In the genomic region with DNA sequence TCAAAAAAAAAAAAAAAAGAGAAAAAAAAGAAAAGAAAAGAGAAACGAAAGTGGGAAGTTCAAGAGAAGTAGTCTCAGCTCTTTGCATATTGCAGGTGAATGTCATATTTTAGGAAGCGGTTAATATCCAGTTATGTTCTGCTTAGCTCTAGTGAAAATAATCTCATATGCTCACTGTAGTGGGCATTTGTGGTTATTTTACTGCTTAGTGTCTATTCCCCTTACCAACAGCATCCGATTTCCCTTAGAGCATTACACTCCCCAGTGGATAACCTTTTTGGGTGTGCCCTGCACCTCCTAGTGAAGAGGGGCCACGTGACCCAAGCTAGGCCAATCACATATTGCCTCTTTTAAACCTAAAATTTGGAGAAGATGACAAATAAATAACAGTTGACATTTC, we compare ENCODE assay signal across 11 cellular contexts.
DNase-seq lines count a peak whose midpoint lies in the region; ATAC-seq and TF ChIP-seq lines count a peak whose summit lies in the region.
"Had no signal": no experiment of that assay in that cellular context is flagged by ENCODE, and none has a peak within 500 bp of the region (broad histone marks: within the 10 kb centered on the region; RNA-seq: fewer than 3 reads in every experiment).

No MANE protein-coding gene starts in this region.

- POLR2A ChIA-PET in MCF 10A (lab: Yijun Ruan, JAX) = no interaction called here

- H3K9me3 Mint-ChIP-seq in MCF 10A (ENCODE audit: unreplicated experiment) = peaks cover 7% of the 10 kb centered on the region

- peaks cover 25% of the 10 kb centered on the region for H3K4me1 Mint-ChIP-seq in MCF 10A (ENCODE audit: insufficient read depth, unreplicated experiment)

- H3K36me3 Mint-ChIP-seq in MCF 10A (ENCODE audit: insufficient read depth, unreplicated experiment) = no peaks in the 10 kb centered on the region

- no peaks in the 10 kb centered on the region for H3K27me3 Mint-ChIP-seq in MCF 10A (ENCODE audit: insufficient read depth, unreplicated experiment)

- ATAC-seq in GM19328 (IDR thresholded peaks at IDR 0.05; ENCODE audit: unreplicated experiment) = peak; percentile 95
- peak; percentile 87 for ATAC-seq in HG02763 (IDR thresholded peaks at IDR 0.05; ENCODE audit: unreplicated experiment)
- ATAC-seq in HG03521 (IDR thresholded peaks at IDR 0.05; ENCODE audit: unreplicated experiment) = peak; percentile 90
- no peak for ATAC-seq in SK-N-SH treated with all-trans-retinoic acid at 6 μM for 48 hours

- no TSS peak for BruUV-seq in MCF 10A (replicated peaks; lab: Mats Ljungman, UMichigan)

- no peak for TF ChIP-seq CTCF in MCF 10A (IDR thresholded peaks at IDR 0.05; ENCODE audit: unreplicated experiment)

- DNase-seq in NCI-H345 (lab: John Stamatoyannopoulos, UW) (no peak), MCF 10A (ENCODE audit: unreplicated experiment) (no peak), NCI-H2107 treated with DMSO at 0.1 percent for 48 hours (lab: John Stamatoyannopoulos, UW; ENCODE audit: unreplicated experiment) (no peak)
- DNase-seq: adrenal gland, DMS79, NCI-H2029, SK-N-SH had no signal

- no peak overlapping the region for H3K27ac Mint-ChIP-seq in MCF 10A (ENCODE audit: low read depth, unreplicated experiment)

- CTCF ChIA-PET in MCF 10A (lab: Yijun Ruan, JAX) = interaction anchor here (0.6 to 1.1 kb wide), 3 partner anchors 93 to 243 kb away, joined by 3 to 4 read pairs (median 3); no protein-coding TSS in a partner anchor

- H3K4me3 Mint-ChIP-seq in MCF 10A (ENCODE audit: unreplicated experiment) = no peak overlapping the region

- intact Hi-C loops in MCF 10A (cut with micrococcal nuclease) = loop anchor here (10.0 kb wide), 1 partner anchor 435 kb away; a partner anchor contains a TSS

TF ChIP-seq in SK-N-SH treated with all-trans-retinoic acid at 6 μM for 48 hours, 23 proteins besides CTCF, POLR2A, EP300 and RAD21:
- TF ChIP-seq ARNTL (CRISPR knock-in tag; IDR thresholded peaks at IDR 0.05; ENCODE audit: borderline replicate concordance, low read depth) = no peak
- no peak for TF ChIP-seq OSR1 (CRISPR knock-in tag; IDR thresholded peaks at IDR 0.05)
- TF ChIP-seq SNAI2 (CRISPR knock-in tag; IDR thresholded peaks at IDR 0.05) = no peak
- TF ChIP-seq, protein P1, sequence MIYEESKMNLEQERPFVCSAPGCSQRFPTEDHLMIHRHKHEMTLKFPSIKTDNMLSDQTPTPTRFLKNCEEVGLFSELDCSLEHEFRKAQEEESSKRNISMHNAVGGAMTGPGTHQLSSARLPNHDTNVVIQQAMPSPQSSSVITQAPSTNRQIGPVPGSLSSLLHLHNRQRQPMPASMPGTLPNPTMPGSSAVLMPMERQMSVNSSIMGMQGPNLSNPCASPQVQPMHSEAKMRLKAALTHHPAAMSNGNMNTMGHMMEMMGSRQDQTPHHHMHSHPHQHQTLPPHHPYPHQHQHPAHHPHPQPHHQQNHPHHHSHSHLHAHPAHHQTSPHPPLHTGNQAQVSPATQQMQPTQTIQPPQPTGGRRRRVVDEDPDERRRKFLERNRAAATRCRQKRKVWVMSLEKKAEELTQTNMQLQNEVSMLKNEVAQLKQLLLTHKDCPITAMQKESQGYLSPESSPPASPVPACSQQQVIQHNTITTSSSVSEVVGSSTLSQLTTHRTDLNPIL (CRISPR knock-in tag; IDR thresholded peaks at IDR 0.05; ENCODE audit: low read depth) = no peak
- TF ChIP-seq PPARA (CRISPR knock-in tag; IDR thresholded peaks at IDR 0.05; ENCODE audit: borderline replicate concordance) = no peak
- no peak for TF ChIP-seq ESRRG (CRISPR knock-in tag; IDR thresholded peaks at IDR 0.05)
- TF ChIP-seq, protein P2, sequence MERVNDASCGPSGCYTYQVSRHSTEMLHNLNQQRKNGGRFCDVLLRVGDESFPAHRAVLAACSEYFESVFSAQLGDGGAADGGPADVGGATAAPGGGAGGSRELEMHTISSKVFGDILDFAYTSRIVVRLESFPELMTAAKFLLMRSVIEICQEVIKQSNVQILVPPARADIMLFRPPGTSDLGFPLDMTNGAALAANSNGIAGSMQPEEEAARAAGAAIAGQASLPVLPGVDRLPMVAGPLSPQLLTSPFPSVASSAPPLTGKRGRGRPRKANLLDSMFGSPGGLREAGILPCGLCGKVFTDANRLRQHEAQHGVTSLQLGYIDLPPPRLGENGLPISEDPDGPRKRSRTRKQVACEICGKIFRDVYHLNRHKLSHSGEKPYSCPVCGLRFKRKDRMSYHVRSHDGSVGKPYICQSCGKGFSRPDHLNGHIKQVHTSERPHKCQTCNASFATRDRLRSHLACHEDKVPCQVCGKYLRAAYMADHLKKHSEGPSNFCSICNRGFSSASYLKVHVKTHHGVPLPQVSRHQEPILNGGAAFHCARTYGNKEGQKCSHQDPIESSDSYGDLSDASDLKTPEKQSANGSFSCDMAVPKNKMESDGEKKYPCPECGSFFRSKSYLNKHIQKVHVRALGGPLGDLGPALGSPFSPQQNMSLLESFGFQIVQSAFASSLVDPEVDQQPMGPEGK (CRISPR knock-in tag; IDR thresholded peaks at IDR 0.05; ENCODE audit: borderline replicate concordance) = no peak
- no peak for TF ChIP-seq BACH2 (CRISPR knock-in tag; IDR thresholded peaks at IDR 0.05; ENCODE audit: borderline replicate concordance)
- TF ChIP-seq ZFP30 (CRISPR knock-in tag; IDR thresholded peaks at IDR 0.05) = no peak
- TF ChIP-seq ZFP3 (CRISPR knock-in tag; IDR thresholded peaks at IDR 0.05) = no peak
- no peak for TF ChIP-seq ZNF565 (CRISPR knock-in tag; conservative IDR thresholded peaks at IDR 0.05; ENCODE audit: low read depth)
